Comparison of ENCODE assay signal across 8 cellular contexts in genomic region chr19:14440049-14440448, GRCh38. TPM values are rescaled to one million over a fixed set of nuclear protein-coding genes. Genes with fewer than 3 reads are reported as not detected.
A peak's percentile ranks its signal among the peaks of the same experiment; 100 is the strongest.
DNase-seq lines count a peak whose midpoint lies in the region; ATAC-seq and TF ChIP-seq lines count a peak whose summit lies in the region.

No MANE protein-coding gene starts in this region.

- H3K36me3 Mint-ChIP-seq in CD8-positive, alpha-beta T cell, result peaks cover 50% of the 10 kb centered on the region

- POLR2A ChIA-PET in CD8-positive, alpha-beta T cell (lab: Charles Lee), result interaction anchor here (0.6 to 1.0 kb wide), 2 partner anchors 56 to 60 kb away, joined by 3 read pairs; no protein-coding TSS in a partner anchor

- peaks cover 55% of the 10 kb centered on the region for H3K4me1 ChIP-seq in CD8-positive, alpha-beta T cell (ENCODE audit: insufficient read depth, low read length)
- H3K4me1 ChIP-seq in iPS-15b (ENCODE audit: control insufficient read depth, insufficient read depth, low read length), result no peaks in the 10 kb centered on the region

- no peak for TF ChIP-seq CTCF in CD8-positive, alpha-beta T cell (IDR thresholded peaks at IDR 0.05)

- peak overlapping the region; percentile 80 for H3K27ac ChIP-seq in CD8-positive, alpha-beta T cell (ENCODE audit: low read depth, low read length)

- peaks cover 55% of the 10 kb centered on the region for H3K4me1 Mint-ChIP-seq in CD8-positive, alpha-beta T cell (ENCODE audit: low read depth)

- H3K9ac ChIP-seq in iPS-15b (ENCODE audit: low read depth, low read length), result peak overlapping the region; percentile 24

- ATAC-seq in CD8-positive, alpha-beta T cell, result peak; percentile 99
- ATAC-seq in GM21619 (IDR thresholded peaks at IDR 0.05; ENCODE audit: unreplicated experiment), result peak; percentile 77

- peak overlapping the region; percentile 93 for H3K4me3 Mint-ChIP-seq in CD8-positive, alpha-beta T cell

- CTCF ChIA-PET in CD8-positive, alpha-beta T cell (lab: Charles Lee), result interaction anchor here (1.1 to 1.9 kb wide), 4 partner anchors 8 to 58 kb away, joined by 3 to 4 read pairs (median 4); partner anchors contain the start of gene ADGRE5

- peaks cover 29% of the 10 kb centered on the region for H3K36me3 ChIP-seq in CD8-positive, alpha-beta T cell (ENCODE audit: insufficient read depth, low read length)
- H3K36me3 ChIP-seq in iPS-15b (ENCODE audit: control insufficient read depth, insufficient read depth, low read length), result peaks cover 29% of the 10 kb centered on the region

- peak overlapping the region; percentile 84 for H3K4me3 ChIP-seq in CD8-positive, alpha-beta T cell (ENCODE audit: low read depth, low read length)
- H3K4me3 ChIP-seq in iPS-15b (ENCODE audit: low read depth, low read length), result no peak overlapping the region

- intact Hi-C loops in CD8-positive, alpha-beta T cell (cut with DNase I, micrococcal nuclease), result loop anchor here in 1 of 2 experiments (2.0 kb wide), 1 partner anchor 21 kb away; the partner anchor contains the start of gene DDX39A

- DNase-seq in CD8-positive, alpha-beta T cell, result peak; percentile 55 to 90 (median 77)
- DNase-seq in NOMO-1 treated with DMSO at 0.1 percent for 48 hours (lab: John Stamatoyannopoulos, UW; ENCODE audit: unreplicated experiment) (peak; percentile 95), epidermal melanocyte (ENCODE audit: insufficient read length, low spot score) (no peak), COR-L47 (lab: John Stamatoyannopoulos, UW) (no peak)
- peak; percentile 61 to 63 for DNase-seq in activated T-helper 1 cell treated with anti-CD3 and anti-CD28 coated beads, Interleukin-2, amount 50 U/mL, for 16 hours (ENCODE audit: low read depth in 1 of 2, low spot score in 1 of 2)
- DNase-seq in stimulated activated CD4-positive, alpha-beta T cell treated with anti-CD3 and anti-CD28 coated beads, TNF-alpha, amount 100 ng/mL, for 24 hours (ENCODE audit: low read depth in 3 of 3), result peak; percentile 56 to 78 (median 70)

- peak overlapping the region; percentile 93 for H3K27ac Mint-ChIP-seq in CD8-positive, alpha-beta T cell

- H3K9me3 Mint-ChIP-seq in CD8-positive, alpha-beta T cell, result no peaks in the 10 kb centered on the region

- no peaks in the 10 kb centered on the region for H3K9me3 ChIP-seq in CD8-positive, alpha-beta T cell (ENCODE audit: low read length)
- H3K9me3 ChIP-seq in iPS-15b (ENCODE audit: control insufficient read depth, insufficient read depth, low read length), result no peaks in the 10 kb centered on the region

- no peaks in the 10 kb centered on the region for H3K27me3 Mint-ChIP-seq in CD8-positive, alpha-beta T cell (ENCODE audit: low read depth)

- no peaks in the 10 kb centered on the region for H3K27me3 ChIP-seq in CD8-positive, alpha-beta T cell (ENCODE audit: insufficient read depth, low read length)
- H3K27me3 ChIP-seq in iPS-15b (ENCODE audit: control insufficient read depth, insufficient read depth, low read length), result no peaks in the 10 kb centered on the region

RNA-seq across cellular contexts. Expression of gene PKN1, which starts 6.9 kb away (rescaled TPM):
- total RNA-seq in CD8-positive, alpha-beta T cell, result 100 to 1,000 TPM; 152 to 158 TPM

RNA-seq across cellular contexts. Expression of gene DDX39A, which starts 20.9 kb away (rescaled TPM):
- 100 to 1,000 TPM; 342 to 372 TPM for total RNA-seq in CD8-positive, alpha-beta T cell

RNA-seq across cellular contexts. Expression of gene PTGER1, which starts 35.1 kb away (rescaled TPM):
- under 1 TPM in 1 of 2 experiments, not detected in 1; 0.22 TPM for total RNA-seq in CD8-positive, alpha-beta T cell

RNA-seq across cellular contexts. Expression of gene GIPC1, which starts 55.9 kb away (rescaled TPM):
- total RNA-seq in CD8-positive, alpha-beta T cell, result 10 to 100 TPM; 15.6 to 16.0 TPM

RNA-seq across cellular contexts. Expression of gene ADGRE5, which starts 58.8 kb away (rescaled TPM):
- total RNA-seq in CD8-positive, alpha-beta T cell, result 100 to 1,000 TPM; 822 to 834 TPM

Comparison
In these comparisons a context has a peak if more than half of its experiments do, and no peak if none do; other contexts are left out.
1. DNase-seq: peak in CD8-positive, alpha-beta T cell (7 of 7), NOMO-1 treated with DMSO at 0.1 percent for 48 hours (single experiment), activated T-helper 1 cell treated with anti-CD3 and anti-CD28 coated beads, Interleukin-2, amount 50 U/mL, for 16 hours (2 of 2) and stimulated activated CD4-positive, alpha-beta T cell treated with anti-CD3 and anti-CD28 coated beads, TNF-alpha, amount 100 ng/mL, for 24 hours (3 of 3); none in epidermal melanocyte (single experiment) and COR-L47 (single experiment).